In genomic region chr3:41267975-41268640, GRCh38 we compare ENCODE assay signal across 9 cellular contexts.
DNase-seq lines count a peak whose midpoint lies in the region; TF ChIP-seq lines count a peak whose summit lies in the region.
"Had no signal": no experiment of that assay in that cellular context is flagged by ENCODE, and none has a peak within 500 bp of the region (broad histone marks: within the 10 kb centered on the region; RNA-seq: fewer than 3 reads in every experiment).

No MANE protein-coding gene starts in this region.

- peak; percentile 82 for DNase-seq in GM03348 (ENCODE audit: low spot score)
- DNase-seq in NCI-H146 (lab: John Stamatoyannopoulos, UW): peak; percentile 62
- peak; percentile 87 for DNase-seq in brain pericyte (ENCODE audit: low read depth, low spot score)
- DNase-seq in non-pigmented ciliary epithelial cell (ENCODE audit: low read depth): peak; percentile 94
- no peak for DNase-seq in NCI-H1694 treated with DMSO at 0.1 percent for 48 hours (lab: John Stamatoyannopoulos, UW)
- DNase-seq in NCI-H2107 (lab: John Stamatoyannopoulos, UW): no peak
- DNase-seq in activated T-cell treated with anti-CD3 and anti-CD28 coated beads, Interleukin-2, amount 50 U/mL, for 1 hour: no peak
- no peak for DNase-seq in BE2C
- DNase-seq: T-helper 1 cell had no signal

- H3K27me3 ChIP-seq in BE2C: no peaks in the 10 kb centered on the region

- no peaks in the 10 kb centered on the region for H3K4me1 ChIP-seq in BE2C

- no peaks in the 10 kb centered on the region for H3K36me3 ChIP-seq in BE2C

- H3K9me3 ChIP-seq in BE2C: no peaks in the 10 kb centered on the region

- TF ChIP-seq CTCF in BE2C (IDR thresholded peaks at IDR 0.05; ENCODE audit: low read depth, low read length): no peak

- H3K4me3 ChIP-seq in BE2C (ENCODE audit: low read depth, low read length): no peak overlapping the region

Comparison
In these comparisons a context has a peak if more than half of its experiments do, and no peak if none do; other contexts are left out.
1. DNase-seq: peak in GM03348 (single experiment), NCI-H146 (single experiment), brain pericyte (single experiment) and non-pigmented ciliary epithelial cell (single experiment); none in NCI-H1694 treated with DMSO at 0.1 percent for 48 hours (single experiment), NCI-H2107 (single experiment), activated T-cell treated with anti-CD3 and anti-CD28 coated beads, Interleukin-2, amount 50 U/mL, for 1 hour (single experiment) and BE2C (single experiment).